9 cellular contexts compared by ENCODE assay signal in genomic region chr16:50259334-50260205, GRCh38. TPM values are rescaled to one million over a fixed set of nuclear protein-coding genes. Genes with fewer than 3 reads are reported as not detected.
A peak's percentile ranks its signal among the peaks of the same experiment; 100 is the strongest.
DNase-seq lines count a peak whose midpoint lies in the region; ATAC-seq and TF ChIP-seq lines count a peak whose summit lies in the region.
"Had no signal": no experiment of that assay in that cellular context is flagged by ENCODE, and none has a peak within 500 bp of the region (broad histone marks: within the 10 kb centered on the region; RNA-seq: fewer than 3 reads in every experiment).

No MANE protein-coding gene starts in this region.

- H3K27ac ChIP-seq in SJSA1: peak overlapping the region; percentile 6
- no peak overlapping the region for H3K27ac ChIP-seq in right cardiac atrium (ENCODE audit: low read length)
- peak overlapping the region in 2 of 5 donors; percentile 30 to 36 for H3K27ac ChIP-seq in stomach

- ATAC-seq in right cardiac atrium: peak; percentile 84 to 87
- ATAC-seq in GM19455 (IDR thresholded peaks at IDR 0.05; ENCODE audit: unreplicated experiment): no peak

- intact Hi-C loops in right cardiac atrium (cut with DNase I) (no loop called here), stomach (cut with DNase I; ENCODE audit: low total_unique reads) (no loop called here)

- peaks cover 18% of the 10 kb centered on the region for H3K36me3 ChIP-seq in SJSA1
- H3K36me3 ChIP-seq in stomach: no peaks in the 10 kb centered on the region

- TF ChIP-seq POLR2A in stomach (IDR thresholded peaks at IDR 0.05): no peak

- no peak for TF ChIP-seq CTCF in stomach (IDR thresholded peaks at IDR 0.05)

- WGBS in right cardiac atrium: 32% methylated on average over 23 of the region's 23 CpGs
- 46 to 54% (median 49%) methylated on average over 23 of the region's 23 CpGs for WGBS in stomach, 5 donors

- H3K4me1 ChIP-seq in SJSA1 (replicated peaks) (peaks cover 43% of the 10 kb centered on the region), right cardiac atrium (ENCODE audit: control insufficient read depth, insufficient read depth, low read length) (no peaks in the 10 kb centered on the region), stomach (peaks cover 14 to 45% (median 22%) of the 10 kb centered on the region in 4 donors)

- TF ChIP-seq EP300 in stomach (IDR thresholded peaks at IDR 0.05): no peak

- H3K9me3 ChIP-seq in SJSA1 (replicated peaks): no peaks in the 10 kb centered on the region
- no peaks in the 10 kb centered on the region for H3K9me3 ChIP-seq in right cardiac atrium (ENCODE audit: control insufficient read depth, low read length)
- H3K9me3 ChIP-seq in stomach: no peaks in the 10 kb centered on the region

- DNase-seq in LHCN-M2 (ENCODE audit: low read depth) (peak; percentile 90), SJSA1 (ENCODE audit: low read depth in 1 of 2, low spot score in 2 of 2) (peak; percentile 66 to 74), right cardiac atrium (peak; percentile 74 to 88 (median 86)), stomach (peak; percentile 26), HuH-7.5 (ENCODE audit: low spot score) (no peak), GOT3 (lab: John Stamatoyannopoulos, UW) (no peak), DMS114 treated with DMSO at 0.1 percent for 48 hours (lab: John Stamatoyannopoulos, UW; ENCODE audit: unreplicated experiment) (no peak)
- DNase-seq: stimulated activated CD4-positive, alpha-beta T cell treated with anti-CD3 and anti-CD28 coated beads, Interleukin-4, amount 100 ng/mL, for 4 hours had no signal

- no peak overlapping the region for H3K4me3 ChIP-seq in SJSA1
- H3K4me3 ChIP-seq in right cardiac atrium (ENCODE audit: low read length): no peak overlapping the region
- H3K4me3 ChIP-seq in stomach: no peak overlapping the region

- no peaks in the 10 kb centered on the region for H3K27me3 ChIP-seq in SJSA1 (replicated peaks)
- H3K27me3 ChIP-seq in right cardiac atrium (ENCODE audit: control insufficient read depth, insufficient read depth): no peaks in the 10 kb centered on the region
- no peaks in the 10 kb centered on the region for H3K27me3 ChIP-seq in stomach

RNA-seq across cellular contexts. Expression of gene ADCY7, which starts 6.8 kb away (rescaled TPM):
- total RNA-seq in LHCN-M2 (2014; rRNA removed) (38.5 and 40.7 TPM in 2 replicates), right cardiac atrium (10 to 100 TPM; 11.4 to 21.2 (median 18.2) TPM), stomach (100 to 1,000 TPM in 1 of 5 donors, 10 to 100 TPM in 4; 15.1 to 216 (median 33.3) TPM)
- 12.4 TPM for polyA plus RNA-seq in LHCN-M2 (2012)
- 103 and 121 TPM in 2 replicates for total RNA-seq in SJSA1 (2014; rRNA removed; shearing (Covaris generic))
- polyA plus RNA-seq in right cardiac atrium (4.8 TPM), stomach (1 to 10 TPM in 2 of 3 donors, under 1 TPM in 1; 0.76 to 4.4 (median 3.7) TPM)

Comparison
In these comparisons a context has a peak if more than half of its experiments do, and no peak if none do; other contexts are left out.
1. DNase-seq: peak in LHCN-M2 (single experiment), SJSA1 (2 of 2), right cardiac atrium (3 of 3) and stomach (single experiment); none in HuH-7.5 (single experiment), GOT3 (single experiment) and DMS114 treated with DMSO at 0.1 percent for 48 hours (single experiment).